In genomic region chr1:110615548-110616130, GRCh38 we compare ENCODE assay signal across 8 cellular contexts. TPM values are rescaled to one million over a fixed set of nuclear protein-coding genes. Genes with fewer than 3 reads are reported as not detected.
DNase-seq lines count a peak whose midpoint lies in the region; ATAC-seq and TF ChIP-seq lines count a peak whose summit lies in the region.

No MANE protein-coding gene starts in this region.

- H3K36me3 Mint-ChIP-seq in stimulated activated naive B cell treated with anti-CD40 and anti-IgM and Interleukin-4, amounts not matched to agents 10 μg/mL and 1 μg/mL and 100 μg/mL, for 72 hours, result no peaks in the 10 kb centered on the region

- H3K27me3 Mint-ChIP-seq in stimulated activated naive B cell treated with anti-CD40 and anti-IgM and Interleukin-4, amounts not matched to agents 10 μg/mL and 1 μg/mL and 100 μg/mL, for 72 hours, result peaks cover 12 to 21% of the 10 kb centered on the region in 2 donors

- H3K27ac Mint-ChIP-seq in stimulated activated naive B cell treated with anti-CD40 and anti-IgM and Interleukin-4, amounts not matched to agents 10 μg/mL and 1 μg/mL and 100 μg/mL, for 72 hours, result no peak overlapping the region

- peaks cover 25 to 39% of the 10 kb centered on the region in 2 donors for H3K4me1 Mint-ChIP-seq in stimulated activated naive B cell treated with anti-CD40 and anti-IgM and Interleukin-4, amounts not matched to agents 10 μg/mL and 1 μg/mL and 100 μg/mL, for 72 hours

- no peaks in the 10 kb centered on the region for H3K9me3 Mint-ChIP-seq in stimulated activated naive B cell treated with anti-CD40 and anti-IgM and Interleukin-4, amounts not matched to agents 10 μg/mL and 1 μg/mL and 100 μg/mL, for 72 hours

- DNase-seq in 8988T (peak; percentile 68), GM10266 (ENCODE audit: extremely low spot score) (peak; percentile 60), NCI-H187 treated with DMSO at 0.1 percent for 48 hours (lab: John Stamatoyannopoulos, UW) (peak; percentile 5), T-helper 2 cell (peak in 3 of 5 experiments; percentile 19 to 67 (median 26)), cerebellar cortex (ENCODE audit: low spot score) (peak; percentile 93), left lobe of liver (ENCODE audit: low spot score) (peak; percentile 61)
- peak; percentile 50 for DNase-seq in stimulated activated naive B cell treated with anti-CD40 and anti-IgM and Interleukin-4, amounts not matched to agents 10 μg/mL and 1 μg/mL and 100 μg/mL, for 72 hours

- H3K4me3 Mint-ChIP-seq in stimulated activated naive B cell treated with anti-CD40 and anti-IgM and Interleukin-4, amounts not matched to agents 10 μg/mL and 1 μg/mL and 100 μg/mL, for 72 hours, result no peak overlapping the region

- TF ChIP-seq CTCF in GM10266 (IDR thresholded peaks at IDR 0.05; ENCODE audit: control insufficient read depth, insufficient read depth, low read depth, missing control alignments), result peak; percentile 81

- ATAC-seq in left lobe of liver, result peak; percentile 86
- ATAC-seq in stimulated activated naive B cell treated with anti-CD40 and anti-IgM and Interleukin-4, amounts not matched to agents 10 μg/mL and 1 μg/mL and 100 μg/mL, for 72 hours (replicated peaks), result peak; percentile 48 to 49
- ATAC-seq in HG03097 (IDR thresholded peaks at IDR 0.05; ENCODE audit: low FRiP score, unreplicated experiment), result no peak

RNA-seq across cellular contexts. Expression of gene KCNA2, which starts 9.5 kb away (rescaled TPM):
- total RNA-seq in left lobe of liver, result 0.03 TPM

RNA-seq across cellular contexts. Expression of gene KCNA3, which starts 59.1 kb away (rescaled TPM):
- 0.43 TPM for total RNA-seq in left lobe of liver

Comparison
In these comparisons a context has a peak if more than half of its experiments do, and no peak if none do; other contexts are left out.
1. DNase-seq: peak in every context shown above with its lines; median percentile 93 in cerebellar cortex; 68 in 8988T; 61 in left lobe of liver; 60 in GM10266; 50 in stimulated activated naive B cell treated with anti-CD40 and anti-IgM and Interleukin-4, amounts not matched to agents 10 μg/mL and 1 μg/mL and 100 μg/mL, for 72 hours; 26 in T-helper 2 cell; 5 in NCI-H187 treated with DMSO at 0.1 percent for 48 hours.